Comparison of ENCODE assay signal across 20 cellular contexts in the genomic region with DNA sequence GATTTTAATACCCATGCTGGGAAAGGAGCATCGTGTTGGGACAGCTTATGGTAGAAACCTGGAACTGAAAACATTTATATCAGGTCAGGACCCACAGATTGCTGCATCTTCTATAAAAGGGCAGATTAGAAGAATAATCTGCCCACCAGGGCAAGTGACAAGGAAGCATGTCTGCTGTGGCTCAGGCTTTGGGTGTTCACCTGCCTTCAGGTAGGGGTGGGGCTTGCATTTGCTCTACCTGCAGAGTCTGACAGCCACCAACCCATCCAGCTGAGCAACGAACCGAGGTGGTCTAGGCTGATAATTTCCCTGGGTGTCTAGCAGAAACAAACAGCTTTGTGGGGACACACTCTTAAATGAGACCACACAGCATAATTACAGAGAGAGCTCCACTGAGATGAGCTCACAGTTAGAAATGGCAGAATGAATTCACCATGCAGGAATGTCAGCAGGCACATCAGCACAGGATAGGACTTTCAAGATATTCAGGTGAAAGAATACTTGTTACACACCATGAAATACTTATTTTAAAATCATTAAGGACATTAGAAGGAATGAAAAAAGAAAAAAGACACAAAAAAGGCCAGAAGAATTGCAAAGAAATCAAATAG. TPM values are rescaled to one million over a fixed set of nuclear protein-coding genes. Genes with fewer than 3 reads are reported as not detected.
DNase-seq lines count a peak whose midpoint lies in the region; ATAC-seq and TF ChIP-seq lines count a peak whose summit lies in the region.
"Had no signal": no experiment of that assay in that cellular context is flagged by ENCODE, and none has a peak within 500 bp of the region (broad histone marks: within the 10 kb centered on the region; RNA-seq: fewer than 3 reads in every experiment).

No MANE protein-coding gene starts in this region.

- no peak for TF ChIP-seq CTCF in heart right ventricle (IDR thresholded peaks at IDR 0.05)

- H3K27me3 Mint-ChIP-seq in T-helper 17 cell, result peaks cover 43% of the 10 kb centered on the region

- peaks cover 0 to 6% (median 0%) of the 10 kb centered on the region in 11 donors for H3K9me3 ChIP-seq in heart right ventricle
- no peaks in the 10 kb centered on the region for H3K9me3 ChIP-seq in right cardiac atrium (ENCODE audit: control insufficient read depth, low read length)
- H3K9me3 ChIP-seq in mesodermal cell (ENCODE audit: control insufficient read depth, low read length), result no peaks in the 10 kb centered on the region
- H3K9me3 ChIP-seq in T-helper 17 cell (ENCODE audit: control insufficient read depth, low read length, poor library complexity, severe bottlenecking), result no peaks in the 10 kb centered on the region
- H3K9me3 ChIP-seq: Caco-2, HAP-1 had no signal

- 49 to 57% methylated on average over 3 of the region's 3 CpGs for WGBS in heart right ventricle, 2 donors
- WGBS in right cardiac atrium, result 62% methylated on average over 3 of the region's 3 CpGs
- 40% methylated on average over 2 of the region's 3 CpGs; no CpG with 5 or more reads in 1 of the 2 experiments for WGBS in mesodermal cell (ENCODE audit: insufficient coverage in 2 of 2), 2 experiments

- ATAC-seq in heart right ventricle (peak in 6 of 8 donors; percentile 55 to 94 (median 80)), right cardiac atrium (no peak), T-helper 17 cell (no peak), GM18861 (IDR thresholded peaks at IDR 0.05; ENCODE audit: unreplicated experiment) (no peak)

- H3K4me3 ChIP-seq in heart right ventricle (no peak overlapping the region), right cardiac atrium (ENCODE audit: low read length) (no peak overlapping the region), mesodermal cell (ENCODE audit: extremely low read depth, insufficient read depth, low read length, poor library complexity, severe bottlenecking) (no peak overlapping the region)
- H3K4me3 ChIP-seq: BLaER1 treated with 17β-estradiol and CSF1 and Interleukin-3, amounts not matched to agents 10 nM and 100 nM; HAP-1 had no signal

- peaks cover 0 to 9% (median 0%) of the 10 kb centered on the region in 9 donors for H3K4me1 ChIP-seq in heart right ventricle
- no peaks in the 10 kb centered on the region for H3K4me1 ChIP-seq in right cardiac atrium (ENCODE audit: control insufficient read depth, insufficient read depth, low read length)
- peaks cover 7% of the 10 kb centered on the region for H3K4me1 ChIP-seq in mesodermal cell (ENCODE audit: control insufficient read depth, insufficient read depth, low read length, poor library complexity, severe bottlenecking)
- H3K4me1 ChIP-seq: BLaER1 treated with 17β-estradiol and CSF1 and Interleukin-3, amounts not matched to agents 10 nM and 100 nM; Caco-2; HAP-1 had no signal

- H3K36me3 ChIP-seq in heart right ventricle (no peaks in the 10 kb centered on the region), mesodermal cell (ENCODE audit: control insufficient read depth, insufficient read depth, low read length) (no peaks in the 10 kb centered on the region)
- H3K36me3 ChIP-seq: BLaER1 treated with 17β-estradiol and CSF1 and Interleukin-3, amounts not matched to agents 10 nM and 100 nM; HAP-1 had no signal

- no peak overlapping the region for H3K27ac Mint-ChIP-seq in T-helper 17 cell
- H3K27ac Mint-ChIP-seq: CD4-positive, alpha-beta memory T cell; IgD-negative memory B cell had no signal

- peaks cover 2% of the 10 kb centered on the region for H3K36me3 Mint-ChIP-seq in T-helper 17 cell (ENCODE audit: low read depth)
- H3K36me3 Mint-ChIP-seq: CD4-positive, alpha-beta memory T cell; IgD-negative memory B cell had no signal

- H3K4me1 Mint-ChIP-seq in T-helper 17 cell, result no peaks in the 10 kb centered on the region
- H3K4me1 Mint-ChIP-seq: CD4-positive, alpha-beta memory T cell; IgD-negative memory B cell had no signal

- H3K4me3 Mint-ChIP-seq in T-helper 17 cell, result no peak overlapping the region
- H3K4me3 Mint-ChIP-seq: CD4-positive, alpha-beta memory T cell; IgD-negative memory B cell had no signal

- H3K27ac ChIP-seq in heart right ventricle, result peak overlapping the region in 2 of 10 donors; percentile 17 to 59
- no peak overlapping the region for H3K27ac ChIP-seq in right cardiac atrium (ENCODE audit: low read length)
- H3K27ac ChIP-seq in mesodermal cell (ENCODE audit: low read depth, low read length, severe bottlenecking), result peak overlapping the region; percentile 8
- H3K27ac ChIP-seq: BLaER1 treated with 17β-estradiol and CSF1 and Interleukin-3, amounts not matched to agents 10 nM and 100 nM had no signal

- no peak for DNase-seq in heart right ventricle
- no peak for DNase-seq in right cardiac atrium
- DNase-seq in islet precursor cell, result peak; percentile 77
- no peak for DNase-seq in NCI-H1092 treated with DMSO at 0.1 percent for 48 hours (lab: John Stamatoyannopoulos, UW)
- DNase-seq in T-helper 17 cell, result no peak
- DNase-seq: 8988T; Caco-2; CD4-positive, alpha-beta memory T cell; DMS 273 treated with DMSO at 0.1 percent for 48 hours; DMS79 treated with DMSO at 0.1 percent for 48 hours; MV-4-11; NCI-H446 treated with DMSO at 0.1 percent for 48 hours; NCI-H526 treated with DMSO at 0.1 percent for 48 hours; OCI-M1 had no signal

- intact Hi-C loops in heart right ventricle (cut with DNase I) (no loop called here), right cardiac atrium (cut with DNase I) (no loop called here)

- H3K27me3 ChIP-seq in heart right ventricle, result no peaks in the 10 kb centered on the region
- H3K27me3 ChIP-seq in right cardiac atrium (ENCODE audit: control insufficient read depth, insufficient read depth), result no peaks in the 10 kb centered on the region
- H3K27me3 ChIP-seq: BLaER1 treated with 17β-estradiol and CSF1 and Interleukin-3, amounts not matched to agents 10 nM and 100 nM had no signal

RNA-seq across cellular contexts. Expression of a gene that starts 36.1 kb away (rescaled TPM):
- total RNA-seq in heart right ventricle, result under 1 TPM in 9 of 10 donors, not detected in 1; 0.02 to 0.81 (median 0.17) TPM
- polyA plus RNA-seq in heart right ventricle, result under 1 TPM; under 0.01 TPM
- total RNA-seq in right cardiac atrium, result under 1 TPM; 0.03 to 0.25 (median 0.07) TPM
- polyA plus RNA-seq in right cardiac atrium, result 0.16 TPM
- polyA plus RNA-seq in mesodermal cell (2013, experiment 1 of 2), result 2.0 TPM
- 1.6 TPM for polyA plus RNA-seq in mesodermal cell (2013, experiment 2 of 2)
- total RNA-seq in T-helper 17 cell, result not detected
- total RNA-seq: CD4-positive, alpha-beta memory T cell; SK-MEL-5 had no signal
- polyA plus RNA-seq: CD4-positive, alpha-beta memory T cell; IgD-negative memory B cell had no signal

Comparison
In these comparisons a context has a peak if more than half of its experiments do, and no peak if none do; other contexts are left out.
1. ATAC-seq: peak in heart right ventricle (6 of 8); none in right cardiac atrium (0 of 2), T-helper 17 cell (single experiment) and GM18861 (single experiment).